Comparison of ENCODE assay signal across 8 cellular contexts in the genomic region with DNA sequence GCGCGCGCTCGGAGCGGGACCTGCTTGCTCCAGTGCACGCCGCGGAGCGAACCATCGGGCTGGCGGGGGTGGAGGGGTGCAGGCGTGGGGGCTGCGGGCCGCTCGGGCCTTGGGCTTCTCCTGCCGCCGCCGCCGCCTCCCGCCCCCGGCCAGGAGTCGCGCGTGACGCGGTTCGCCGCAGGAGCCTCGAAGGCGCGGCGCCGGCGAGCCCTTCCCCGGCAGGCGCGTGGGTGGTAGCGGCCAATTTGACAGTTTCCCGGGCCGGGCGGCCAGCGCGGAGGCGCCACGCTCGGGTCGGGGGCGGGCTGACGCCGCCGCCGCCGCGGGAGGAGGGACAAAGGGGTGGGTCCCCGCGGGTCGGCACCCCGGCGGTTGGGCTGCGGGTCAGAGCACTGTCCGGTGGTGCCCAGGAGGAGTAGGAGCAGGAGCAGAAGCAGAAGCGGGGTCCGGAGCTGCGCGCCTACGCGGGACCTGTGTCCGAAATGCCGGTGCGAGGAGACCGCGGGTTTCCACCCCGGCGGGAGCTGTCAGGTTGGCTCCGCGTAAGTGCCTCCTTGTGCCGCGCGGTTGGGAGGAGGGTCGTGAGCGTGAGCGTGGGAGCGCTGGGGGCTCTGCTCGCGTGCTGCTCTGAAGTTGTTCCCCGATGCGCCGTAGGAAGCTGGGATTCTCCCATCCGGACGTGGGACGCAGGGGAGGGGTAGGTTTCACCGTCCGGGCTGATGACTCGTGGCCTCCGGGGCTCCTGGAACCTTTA. TPM values are rescaled to one million over a fixed set of nuclear protein-coding genes. Genes with fewer than 3 reads are reported as not detected.
A peak's percentile ranks its signal among the peaks of the same experiment; 100 is the strongest.
DNase-seq lines count a peak whose midpoint lies in the region; ATAC-seq, FAIRE-seq and TF ChIP-seq lines count a peak whose summit lies in the region.

A gene (plus strand): TSS at position 387 of the 754 bp plus-strand sequence. CDS start 96 bp downstream, at position 483.

- H3K27me3 Mint-ChIP-seq in activated naive CD8-positive, alpha-beta T cell = peaks cover 35% of the 10 kb centered on the region

- CTCF ChIA-PET in PC-3 (lab: Charles Lee) = no interaction called here

- no peak for TF ChIP-seq POLR2A in vagina (IDR thresholded peaks at IDR 0.05)

- no peaks in the 10 kb centered on the region for H3K9me3 ChIP-seq in PC-3 (ENCODE audit: low read length)
- H3K9me3 ChIP-seq in vagina = no peaks in the 10 kb centered on the region

- peak within 1 kb of the TSS; percentile 47; the same call in 1 of the 2 replicates for H3K4me3 ChIP-seq in PC-3 (ENCODE audit: low read length)
- H3K4me3 ChIP-seq in vagina = peak within 1 kb of the TSS; percentile 59 to 63

- no TSS peak for BruUV-seq in PC-3 (replicated peaks; lab: Mats Ljungman, UMichigan)

- peak within 1 kb of the TSS; percentile 78 for H3K9ac ChIP-seq in PC-3 (ENCODE audit: low read length)

- peaks cover 28% of the 10 kb centered on the region for H3K4me1 Mint-ChIP-seq in activated naive CD8-positive, alpha-beta T cell (ENCODE audit: low read depth)

- H3K36me3 Mint-ChIP-seq in activated naive CD8-positive, alpha-beta T cell = peaks cover 7% of the 10 kb centered on the region

- peak within 1 kb of the TSS; percentile 87 for H3K4me3 Mint-ChIP-seq in activated naive CD8-positive, alpha-beta T cell

- peak within 1 kb of the TSS; percentile 77 for H3K4me2 ChIP-seq in PC-3 (ENCODE audit: low read length)

- peak; percentile 33 for ATAC-seq in HG02938 (IDR thresholded peaks at IDR 0.05; ENCODE audit: unreplicated experiment)
- ATAC-seq in PC-3 = no peak

- peaks cover 92% of the 10 kb centered on the region for H3K4me1 ChIP-seq in PC-3 (ENCODE audit: insufficient read depth, low read length)
- peaks cover 44% of the 10 kb centered on the region for H3K4me1 ChIP-seq in vagina

- DNase-seq in 8988T (peak; percentile 42), GM18507 (ENCODE audit: extremely low spot score, insufficient read length, low read depth) (peak; percentile 49), PC-3 (no peak), glomerular visceral epithelial cell (ENCODE audit: extremely low spot score) (peak; percentile 74), occipital lobe (lab: John Stamatoyannopoulos, UW) (peak; percentile 71), vagina (ENCODE audit: extremely low spot score in 2 of 2) (no peak)

- H2AFZ ChIP-seq in PC-3 (ENCODE audit: low read length) = no peak within 1 kb of the TSS

- peak; percentile 61 for FAIRE-seq in GM18507 (lab: Jason Lieb, UNC)

- no peaks in the 10 kb centered on the region for H3K9me3 Mint-ChIP-seq in activated naive CD8-positive, alpha-beta T cell (ENCODE audit: low read depth)

- no peaks in the 10 kb centered on the region for H4K20me1 ChIP-seq in PC-3 (ENCODE audit: low read length)

- H3K79me2 ChIP-seq in PC-3 (ENCODE audit: low read length) = peaks cover 62% of the 10 kb centered on the region

- TF ChIP-seq CTCF in PC-3 (conservative IDR thresholded peaks at IDR 0.05; ENCODE audit: low read depth, low read length) (no peak), vagina (IDR thresholded peaks at IDR 0.05) (no peak)

- intact Hi-C loops in PC-3 (cut with micrococcal nuclease) (no loop called here), vagina (cut with DNase I) (loop anchor here (5.0 kb wide), 1 partner anchor 42 kb away; no protein-coding TSS in a partner anchor)

- H3K27me3 ChIP-seq in PC-3 (ENCODE audit: low read length) (no peaks in the 10 kb centered on the region), vagina (no peaks in the 10 kb centered on the region)

- H3F3A ChIP-seq in PC-3 (ENCODE audit: low read length, unreplicated experiment) = peaks cover 14% of the 10 kb centered on the region

- H3K36me3 ChIP-seq in PC-3 (ENCODE audit: low read depth, low read length) (no peaks in the 10 kb centered on the region), vagina (no peaks in the 10 kb centered on the region)

- peak within 1 kb of the TSS; percentile 72 for H3K27ac Mint-ChIP-seq in activated naive CD8-positive, alpha-beta T cell

- POLR2A ChIA-PET in PC-3 (lab: Charles Lee; ENCODE audit: unreplicated experiment) = no interaction called here

- H3K9me2 ChIP-seq in PC-3 (replicated peaks; ENCODE audit: low read length) = no peaks in the 10 kb centered on the region

- H3K27ac ChIP-seq in PC-3 (ENCODE audit: low read length) (peak within 1 kb of the TSS; percentile 93), vagina (peak within 1 kb of the TSS; percentile 46)

RNA-seq across cellular contexts. Expression of the gene that starts here (rescaled TPM):
- total RNA-seq in PC-3 (2014; rRNA removed) = 106 and 124 TPM in 2 replicates
- 4.5 TPM for total RNA-seq in occipital lobe
- total RNA-seq in vagina = 68.3 TPM

Comparison
In these comparisons a context has a peak if more than half of its experiments do, and no peak if none do; other contexts are left out.
1. RNA of the gene that starts here (total RNA-seq): 106 to 124 TPM in PC-3 and 68.3 TPM in vagina (single experiment); 4.5 TPM in occipital lobe (single experiment); every median in the first group is over 10 times any median in the second.
2. DNase-seq: peak in 8988T (single experiment), GM18507 (single experiment), glomerular visceral epithelial cell (single experiment) and occipital lobe (single experiment); none in PC-3 (single experiment) and vagina (0 of 2).